Comparison of ENCODE assay signal across 1 cellular context in the genomic region with DNA sequence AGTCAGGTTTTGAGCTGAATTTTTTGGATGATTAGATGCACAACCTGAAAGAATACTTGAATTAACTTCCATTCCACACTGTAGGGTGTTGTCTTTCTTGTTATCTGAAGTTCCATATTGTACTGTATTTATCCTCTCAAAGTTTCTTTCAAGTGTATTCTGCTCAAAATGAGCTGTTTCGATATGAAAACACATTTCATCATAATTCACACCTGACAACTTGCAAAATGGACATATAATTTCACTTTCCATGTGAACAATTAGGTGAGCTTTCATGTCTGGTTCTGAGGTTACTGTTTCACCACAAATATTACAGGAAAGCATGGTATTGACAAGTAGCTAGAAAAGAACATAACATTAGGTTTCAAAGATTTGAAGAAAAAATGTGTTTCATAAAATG.
TF ChIP-seq lines count a peak whose summit lies in the region.

No MANE protein-coding gene starts in this region.

TF ChIP-seq in HCT116, 20 proteins besides CTCF, POLR2A, EP300 and RAD21 (continued from another document):
- TF ChIP-seq, protein P1, sequence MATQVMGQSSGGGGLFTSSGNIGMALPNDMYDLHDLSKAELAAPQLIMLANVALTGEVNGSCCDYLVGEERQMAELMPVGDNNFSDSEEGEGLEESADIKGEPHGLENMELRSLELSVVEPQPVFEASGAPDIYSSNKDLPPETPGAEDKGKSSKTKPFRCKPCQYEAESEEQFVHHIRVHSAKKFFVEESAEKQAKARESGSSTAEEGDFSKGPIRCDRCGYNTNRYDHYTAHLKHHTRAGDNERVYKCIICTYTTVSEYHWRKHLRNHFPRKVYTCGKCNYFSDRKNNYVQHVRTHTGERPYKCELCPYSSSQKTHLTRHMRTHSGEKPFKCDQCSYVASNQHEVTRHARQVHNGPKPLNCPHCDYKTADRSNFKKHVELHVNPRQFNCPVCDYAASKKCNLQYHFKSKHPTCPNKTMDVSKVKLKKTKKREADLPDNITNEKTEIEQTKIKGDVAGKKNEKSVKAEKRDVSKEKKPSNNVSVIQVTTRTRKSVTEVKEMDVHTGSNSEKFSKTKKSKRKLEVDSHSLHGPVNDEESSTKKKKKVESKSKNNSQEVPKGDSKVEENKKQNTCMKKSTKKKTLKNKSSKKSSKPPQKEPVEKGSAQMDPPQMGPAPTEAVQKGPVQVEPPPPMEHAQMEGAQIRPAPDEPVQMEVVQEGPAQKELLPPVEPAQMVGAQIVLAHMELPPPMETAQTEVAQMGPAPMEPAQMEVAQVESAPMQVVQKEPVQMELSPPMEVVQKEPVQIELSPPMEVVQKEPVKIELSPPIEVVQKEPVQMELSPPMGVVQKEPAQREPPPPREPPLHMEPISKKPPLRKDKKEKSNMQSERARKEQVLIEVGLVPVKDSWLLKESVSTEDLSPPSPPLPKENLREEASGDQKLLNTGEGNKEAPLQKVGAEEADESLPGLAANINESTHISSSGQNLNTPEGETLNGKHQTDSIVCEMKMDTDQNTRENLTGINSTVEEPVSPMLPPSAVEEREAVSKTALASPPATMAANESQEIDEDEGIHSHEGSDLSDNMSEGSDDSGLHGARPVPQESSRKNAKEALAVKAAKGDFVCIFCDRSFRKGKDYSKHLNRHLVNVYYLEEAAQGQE (IDR thresholded peaks at IDR 0.05; ENCODE audit: low read depth), result no peak
- TF ChIP-seq EGR1 (IDR thresholded peaks at IDR 0.05; ENCODE audit: low read depth) (no peak), ZFX (IDR thresholded peaks at IDR 0.05) (no peak), JUND (IDR thresholded peaks at IDR 0.05) (no peak), ZNF274 (IDR thresholded peaks at IDR 0.05; ENCODE audit: low read depth, low read length) (no peak), CEBPB (IDR thresholded peaks at IDR 0.05; ENCODE audit: low read depth) (no peak), FOSL1 (IDR thresholded peaks at IDR 0.05; ENCODE audit: low read depth) (no peak), ELF1 (IDR thresholded peaks at IDR 0.05; ENCODE audit: borderline replicate concordance, low read depth) (no peak)
- TF ChIP-seq, protein P2, sequence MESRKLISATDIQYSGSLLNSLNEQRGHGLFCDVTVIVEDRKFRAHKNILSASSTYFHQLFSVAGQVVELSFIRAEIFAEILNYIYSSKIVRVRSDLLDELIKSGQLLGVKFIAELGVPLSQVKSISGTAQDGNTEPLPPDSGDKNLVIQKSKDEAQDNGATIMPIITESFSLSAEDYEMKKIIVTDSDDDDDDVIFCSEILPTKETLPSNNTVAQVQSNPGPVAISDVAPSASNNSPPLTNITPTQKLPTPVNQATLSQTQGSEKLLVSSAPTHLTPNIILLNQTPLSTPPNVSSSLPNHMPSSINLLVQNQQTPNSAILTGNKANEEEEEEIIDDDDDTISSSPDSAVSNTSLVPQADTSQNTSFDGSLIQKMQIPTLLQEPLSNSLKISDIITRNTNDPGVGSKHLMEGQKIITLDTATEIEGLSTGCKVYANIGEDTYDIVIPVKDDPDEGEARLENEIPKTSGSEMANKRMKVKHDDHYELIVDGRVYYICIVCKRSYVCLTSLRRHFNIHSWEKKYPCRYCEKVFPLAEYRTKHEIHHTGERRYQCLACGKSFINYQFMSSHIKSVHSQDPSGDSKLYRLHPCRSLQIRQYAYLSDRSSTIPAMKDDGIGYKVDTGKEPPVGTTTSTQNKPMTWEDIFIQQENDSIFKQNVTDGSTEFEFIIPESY (IDR thresholded peaks at IDR 0.05; ENCODE audit: extremely low read depth, insufficient replicate concordance, low read length), result no peak
TF ChIP-seq in HCT116: peak in this region for 0.
